13 cellular contexts compared by ENCODE assay signal in the genomic region with DNA sequence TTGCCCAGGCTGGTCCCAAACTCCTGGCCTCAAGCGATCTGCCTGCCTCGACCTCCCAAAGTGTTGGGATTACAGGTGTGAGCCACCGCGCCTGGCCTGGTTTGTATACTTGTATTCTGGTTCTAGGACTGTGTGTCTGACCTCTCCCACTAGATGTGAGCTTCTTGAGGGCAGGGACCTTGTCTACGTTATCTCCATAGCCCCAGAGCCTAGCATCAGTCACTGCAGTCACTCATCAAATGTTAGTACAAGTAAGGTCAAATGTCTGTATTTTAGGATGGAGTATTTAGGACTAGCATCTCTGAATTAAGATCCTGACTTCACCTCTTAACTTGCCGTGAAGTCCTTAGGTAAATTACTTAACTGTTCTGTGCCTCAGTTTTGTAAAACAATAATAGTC. TPM values are rescaled to one million over a fixed set of nuclear protein-coding genes. Genes with fewer than 3 reads are reported as not detected.
DNase-seq lines count a peak whose midpoint lies in the region; ATAC-seq and TF ChIP-seq lines count a peak whose summit lies in the region.
"Had no signal": no experiment of that assay in that cellular context is flagged by ENCODE, and none has a peak within 500 bp of the region (broad histone marks: within the 10 kb centered on the region; RNA-seq: fewer than 3 reads in every experiment).

No MANE protein-coding gene starts in this region.

- H3K79me2 ChIP-seq in osteoblast (ENCODE audit: insufficient read depth, low read length) = peaks cover 43% of the 10 kb centered on the region

- H3K27me3 Mint-ChIP-seq in CD8-positive, alpha-beta T cell (ENCODE audit: low read depth) = no peaks in the 10 kb centered on the region
- no peaks in the 10 kb centered on the region for H3K27me3 Mint-ChIP-seq in activated naive CD8-positive, alpha-beta T cell treated with anti-CD3 and anti-CD28 coated beads, Interleukin-2, amount 50 U/mL, for 24 hours

- H3K27ac Mint-ChIP-seq in CD8-positive, alpha-beta T cell = peak overlapping the region; percentile 2
- peak overlapping the region; percentile 91 for H3K27ac Mint-ChIP-seq in activated naive CD8-positive, alpha-beta T cell treated with anti-CD3 and anti-CD28 coated beads, Interleukin-2, amount 50 U/mL, for 24 hours

- no peak overlapping the region for H2AFZ ChIP-seq in osteoblast (ENCODE audit: low read length)
- H2AFZ ChIP-seq: PC-9 had no signal

- H3K9me3 ChIP-seq in CD8-positive, alpha-beta T cell (ENCODE audit: low read length) = no peaks in the 10 kb centered on the region
- no peaks in the 10 kb centered on the region for H3K9me3 ChIP-seq in osteoblast (ENCODE audit: low read depth, low read length)

- H3K4me1 Mint-ChIP-seq in CD8-positive, alpha-beta T cell (ENCODE audit: low read depth) = peaks cover 45% of the 10 kb centered on the region
- H3K4me1 Mint-ChIP-seq in activated naive CD8-positive, alpha-beta T cell treated with anti-CD3 and anti-CD28 coated beads, Interleukin-2, amount 50 U/mL, for 24 hours = peaks cover 58% of the 10 kb centered on the region

- H3K36me3 Mint-ChIP-seq in CD8-positive, alpha-beta T cell = peaks cover 24% of the 10 kb centered on the region
- peaks cover 44% of the 10 kb centered on the region for H3K36me3 Mint-ChIP-seq in activated naive CD8-positive, alpha-beta T cell treated with anti-CD3 and anti-CD28 coated beads, Interleukin-2, amount 50 U/mL, for 24 hours (ENCODE audit: low read depth)

- no peaks in the 10 kb centered on the region for H3K36me3 ChIP-seq in CD8-positive, alpha-beta T cell (ENCODE audit: insufficient read depth, low read length)
- H3K36me3 ChIP-seq in osteoblast (ENCODE audit: insufficient read depth, low read length) = peaks cover 4% of the 10 kb centered on the region

- CTCF ChIA-PET in CD8-positive, alpha-beta T cell (lab: Charles Lee) = no interaction called here

- H3K4me3 ChIP-seq in CD8-positive, alpha-beta T cell (ENCODE audit: low read depth, low read length) = no peak overlapping the region
- H3K4me3 ChIP-seq in GM12875 (ENCODE audit: low read depth, low read length) (peak overlapping the region; percentile 29), osteoblast (ENCODE audit: insufficient read depth, low read length) (no peak overlapping the region)
- H3K4me3 ChIP-seq: PC-9 had no signal

- no peaks in the 10 kb centered on the region for H3K27me3 ChIP-seq in CD8-positive, alpha-beta T cell (ENCODE audit: insufficient read depth, low read length)
- H3K27me3 ChIP-seq in osteoblast (ENCODE audit: insufficient read depth, low read length) = no peaks in the 10 kb centered on the region

- no peaks in the 10 kb centered on the region for H3K9me3 Mint-ChIP-seq in CD8-positive, alpha-beta T cell
- H3K9me3 Mint-ChIP-seq in activated naive CD8-positive, alpha-beta T cell treated with anti-CD3 and anti-CD28 coated beads, Interleukin-2, amount 50 U/mL, for 24 hours = no peaks in the 10 kb centered on the region

- POLR2A ChIA-PET in CD8-positive, alpha-beta T cell (lab: Charles Lee) = interaction anchor here (0.5 to 1.3 kb wide), 4 partner anchors 24 to 221 kb away, joined by 3 to 5 read pairs (median 3); no protein-coding TSS in a partner anchor

- no peaks in the 10 kb centered on the region for H4K20me1 ChIP-seq in osteoblast (ENCODE audit: insufficient read depth, low read length)

- peak overlapping the region; percentile 63 for H3K4me3 Mint-ChIP-seq in CD8-positive, alpha-beta T cell
- peak overlapping the region; percentile 99 for H3K4me3 Mint-ChIP-seq in activated naive CD8-positive, alpha-beta T cell treated with anti-CD3 and anti-CD28 coated beads, Interleukin-2, amount 50 U/mL, for 24 hours

- H3K27ac ChIP-seq in CD8-positive, alpha-beta T cell (ENCODE audit: low read depth, low read length) = no peak overlapping the region
- H3K27ac ChIP-seq in osteoblast (ENCODE audit: low read depth, low read length) = no peak overlapping the region
- H3K27ac ChIP-seq: KMS-11, PC-9 had no signal

- no peak for ATAC-seq in CD8-positive, alpha-beta T cell
- no peak for ATAC-seq in activated naive CD8-positive, alpha-beta T cell treated with anti-CD3 and anti-CD28 coated beads, Interleukin-2, amount 50 U/mL, for 24 hours
- ATAC-seq in HG03342 (IDR thresholded peaks at IDR 0.05; ENCODE audit: unreplicated experiment) = no peak
- ATAC-seq: HCT116 had no signal

- no peak for DNase-seq in CD8-positive, alpha-beta T cell
- no peak for DNase-seq in activated naive CD8-positive, alpha-beta T cell treated with anti-CD3 and anti-CD28 coated beads, Interleukin-2, amount 50 U/mL, for 24 hours
- DNase-seq in osteoblast (ENCODE audit: insufficient read length, low spot score, missing footprints) (no peak), cerebellum (ENCODE audit: low spot score) (no peak), medulla oblongata (ENCODE audit: extremely low spot score) (no peak), dermis blood vessel endothelial cell (no peak)
- DNase-seq: DMS 273 treated with DMSO at 0.1 percent for 48 hours, NCI-H2107, PC-9 had no signal

- peak overlapping the region; percentile 84 for H3K4me2 ChIP-seq in osteoblast (ENCODE audit: insufficient read depth, low read length)
- H3K4me2 ChIP-seq: KMS-11, PC-9 had no signal

- H3K4me1 ChIP-seq in CD8-positive, alpha-beta T cell (ENCODE audit: insufficient read depth, low read length) = peaks cover 35% of the 10 kb centered on the region
- H3K4me1 ChIP-seq in osteoblast (ENCODE audit: insufficient read depth, low read length) = peaks cover 28% of the 10 kb centered on the region

- TF ChIP-seq CTCF in CD8-positive, alpha-beta T cell (IDR thresholded peaks at IDR 0.05) = no peak
- TF ChIP-seq CTCF in GM12875 (IDR thresholded peaks at IDR 0.05; ENCODE audit: borderline replicate concordance, insufficient read depth, low read depth, low read length) = no peak
- no peak for TF ChIP-seq CTCF in osteoblast (IDR thresholded peaks at IDR 0.05; ENCODE audit: extremely low read depth, low read depth, low read length)

- intact Hi-C loops in CD8-positive, alpha-beta T cell (cut with DNase I, micrococcal nuclease) = no loop called here

RNA-seq across cellular contexts. Expression of gene RILPL2, which starts 2.9 kb away (rescaled TPM):
- 1 to 10 TPM; 3.4 to 3.6 TPM for total RNA-seq in CD8-positive, alpha-beta T cell
- 5.1 and 5.3 TPM in 2 replicates for total RNA-seq in osteoblast
- total RNA-seq in cerebellum = 0.73 TPM
- 3.8 and 4.1 TPM in 2 replicates for total RNA-seq in dermis blood vessel endothelial cell

RNA-seq across cellular contexts. Expression of gene SNRNP35, which starts 24.3 kb away (rescaled TPM):
- total RNA-seq in CD8-positive, alpha-beta T cell = 10 to 100 TPM; 24.9 to 27.4 TPM
- total RNA-seq in osteoblast (10.3 and 15.6 TPM in 2 replicates), cerebellum (25.0 TPM), dermis blood vessel endothelial cell (11.3 and 14.0 TPM in 2 replicates)

RNA-seq across cellular contexts. Expression of gene KMT5A, which starts 49.7 kb away (rescaled TPM):
- total RNA-seq in CD8-positive, alpha-beta T cell = 10 to 100 TPM; 24.6 to 25.4 TPM
- total RNA-seq in osteoblast (49.6 and 51.0 TPM in 2 replicates), cerebellum (22.4 TPM), dermis blood vessel endothelial cell (36.6 and 56.2 TPM in 2 replicates)
